16 cellular contexts compared by ENCODE assay signal in the genomic region with DNA sequence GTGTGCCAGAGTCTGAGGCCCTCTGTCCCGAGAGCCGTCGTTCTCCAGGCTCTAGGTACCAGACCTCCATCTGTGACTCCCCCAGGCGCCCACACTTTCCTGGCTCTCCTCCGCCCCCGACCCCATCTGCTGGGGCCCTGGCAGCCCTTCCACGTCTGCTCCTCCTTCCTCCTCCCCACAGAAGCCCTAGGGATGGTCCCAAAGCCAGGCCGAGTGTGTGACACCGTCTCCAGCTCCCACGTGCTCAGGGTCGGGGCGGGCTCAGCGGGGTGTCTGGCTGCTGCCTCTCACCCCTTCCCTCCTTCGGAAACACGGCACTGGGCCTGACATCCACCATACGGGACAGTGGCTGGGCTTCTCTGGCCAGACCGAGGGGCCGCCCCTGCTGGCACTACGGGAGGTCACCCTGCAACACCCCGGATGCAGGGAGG. TPM values are rescaled to one million over a fixed set of nuclear protein-coding genes. Genes with fewer than 3 reads are reported as not detected.
"Had no signal": no experiment of that assay in that cellular context is flagged by ENCODE, and none has a peak within 500 bp of the region (broad histone marks: within the 10 kb centered on the region; RNA-seq: fewer than 3 reads in every experiment).

No MANE protein-coding gene starts in this region.

- H3K4me3 Mint-ChIP-seq: activated CD4-positive, alpha-beta memory T cell treated with anti-CD3 and anti-CD28 coated beads for 36 hours; activated T-cell treated with anti-CD3 and anti-CD28 coated beads, Interleukin-2, amount 50 U/mL, for 4 hours; nephron progenitor cell had no signal

- H3K36me3 ChIP-seq: stomach had no signal

- H3K9me3 Mint-ChIP-seq: activated CD4-positive, alpha-beta memory T cell treated with anti-CD3 and anti-CD28 coated beads for 36 hours; activated T-cell treated with anti-CD3 and anti-CD28 coated beads, Interleukin-2, amount 50 U/mL, for 4 hours; nephron progenitor cell had no signal

- H3K9me3 ChIP-seq: stomach had no signal

- DNase-seq: activated CD4-positive, alpha-beta memory T cell treated with anti-CD3 and anti-CD28 coated beads for 36 hours; activated effector memory CD4-positive, alpha-beta T cell treated with anti-CD3 and anti-CD28 coated beads, Interleukin-2, amount 50 U/mL, for 16 hours; activated T-cell treated with anti-CD3 and anti-CD28 coated beads, Interleukin-2, amount 50 U/mL, for 4 hours; effector memory CD4-positive, alpha-beta T cell; mammary epithelial cell; nephron progenitor cell; retina; stomach; T1000 had no signal

- H3K4me3 ChIP-seq: coronary artery, stomach had no signal

- H3K27ac ChIP-seq: coronary artery, stomach had no signal

- H3K36me3 Mint-ChIP-seq: activated CD4-positive, alpha-beta memory T cell treated with anti-CD3 and anti-CD28 coated beads for 36 hours had no signal

- H3K27ac Mint-ChIP-seq: activated CD4-positive, alpha-beta memory T cell treated with anti-CD3 and anti-CD28 coated beads for 36 hours; nephron progenitor cell had no signal

- FAIRE-seq: frontal cortex, small intestine had no signal

- ATAC-seq: activated T-cell treated with anti-CD3 and anti-CD28 coated beads, Interleukin-2, amount 50 U/mL, for 4 hours had no signal

- H3K27me3 Mint-ChIP-seq: activated CD4-positive, alpha-beta memory T cell treated with anti-CD3 and anti-CD28 coated beads for 36 hours had no signal

RNA-seq across cellular contexts. Expression of a gene that starts 20.5 kb away (rescaled TPM):
- total RNA-seq: activated CD4-positive, alpha-beta memory T cell treated with anti-CD3 and anti-CD28 coated beads for 36 hours; fibroblast of lung; frontal cortex; kidney epithelial cell; mammary epithelial cell; osteocyte; urinary bladder had no signal
- polyA plus RNA-seq: fibroblast of lung, mammary epithelial cell, urinary bladder had no signal

RNA-seq across cellular contexts. Expression of a gene that starts 44.3 kb away (rescaled TPM):
- total RNA-seq: activated CD4-positive, alpha-beta memory T cell treated with anti-CD3 and anti-CD28 coated beads for 36 hours; activated T-cell treated with anti-CD3 and anti-CD28 coated beads, Interleukin-2, amount 50 U/mL, for 4 hours; fibroblast of lung; frontal cortex; kidney epithelial cell; mammary epithelial cell; osteocyte; stomach; urinary bladder had no signal
- polyA plus RNA-seq: fibroblast of lung, mammary epithelial cell, stomach, urinary bladder had no signal
